1 cellular context compared by ENCODE assay signal in the genomic region with DNA sequence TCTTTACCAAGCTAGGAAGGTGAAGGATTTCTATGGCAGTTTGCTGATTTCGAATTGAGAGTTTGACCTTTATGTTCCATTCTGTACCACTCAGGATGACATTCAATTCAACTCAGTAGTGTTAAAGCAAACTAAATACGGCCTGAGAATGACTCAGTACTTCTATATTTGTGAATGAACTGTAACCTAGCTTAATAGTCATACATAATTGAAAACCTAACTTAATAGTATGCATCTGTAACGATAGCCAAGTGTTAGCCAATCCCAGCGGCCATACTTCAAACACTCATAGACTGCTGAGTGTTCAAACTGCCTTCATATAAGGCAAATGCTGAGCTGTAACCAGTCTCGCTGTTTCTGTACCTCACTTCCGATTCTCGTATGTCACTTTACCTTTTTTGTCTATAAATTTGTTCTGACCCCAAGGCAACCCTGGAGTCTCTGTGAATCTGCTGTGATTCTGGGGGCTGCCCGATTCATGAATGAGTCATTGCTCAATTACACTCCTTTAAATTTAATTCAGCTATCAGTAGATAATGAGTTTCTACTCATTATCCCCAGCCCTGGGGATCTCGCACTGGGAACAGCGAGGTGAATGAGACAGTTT.
TF ChIP-seq lines count a peak whose summit lies in the region.

No MANE protein-coding gene starts in this region.

TF ChIP-seq in GM23338, 12 proteins besides CTCF, POLR2A, EP300 and RAD21 (continued from another document):
- no peak for TF ChIP-seq ZNF462 (CRISPR knock-in tag; IDR thresholded peaks at IDR 0.05)
- no peak for TF ChIP-seq ETS1 (IDR thresholded peaks at IDR 0.05)
- no peak for TF ChIP-seq POLR2AphosphoS5 (IDR thresholded peaks at IDR 0.05; ENCODE audit: low read depth)
- TF ChIP-seq EZH2 (IDR thresholded peaks at IDR 0.05; ENCODE audit: low read depth, unreplicated experiment), result no peak
- TF ChIP-seq ZNF114 (CRISPR knock-in tag; IDR thresholded peaks at IDR 0.05), result no peak
- TF ChIP-seq STAT1 (IDR thresholded peaks at IDR 0.05; ENCODE audit: unreplicated experiment), result no peak
- TF ChIP-seq REST (IDR thresholded peaks at IDR 0.05; ENCODE audit: unreplicated experiment), result no peak
- TF ChIP-seq EZH2phosphoT487 (IDR thresholded peaks at IDR 0.05; ENCODE audit: unreplicated experiment), result no peak
- no peak for TF ChIP-seq ZNF331 (CRISPR knock-in tag; IDR thresholded peaks at IDR 0.05; ENCODE audit: low read depth)
- TF ChIP-seq NANOG (IDR thresholded peaks at IDR 0.05; ENCODE audit: borderline replicate concordance), result no peak
